Comparison of ENCODE assay signal across 8 cellular contexts in genomic region chr1:99685516-99686180, GRCh38. TPM values are rescaled to one million over a fixed set of nuclear protein-coding genes. Genes with fewer than 3 reads are reported as not detected.
DNase-seq lines count a peak whose midpoint lies in the region; TF ChIP-seq lines count a peak whose summit lies in the region.

No MANE protein-coding gene starts in this region.

- H3K9ac ChIP-seq in MM.1S (ENCODE audit: low read length) (no peak overlapping the region), SK-N-SH (no peak overlapping the region)

- peaks cover 24% of the 10 kb centered on the region for H3K4me1 Mint-ChIP-seq in MCF 10A (ENCODE audit: insufficient read depth, unreplicated experiment)

- H3K4me1 ChIP-seq in MM.1S (ENCODE audit: low read length) (peaks cover 6% of the 10 kb centered on the region; the same call in 1 of the 2 replicates), SK-N-SH (ENCODE audit: control insufficient read depth in 1 of 2, insufficient read depth in 2 of 2, low read depth in 1 of 2, low read length in 1 of 2) (peaks cover 5% of the 10 kb centered on the region in 2 experiments)

- POLR2A ChIA-PET in HEK293T (lab: Yijun Ruan, JAX) (no interaction called here), SK-N-SH (lab: Yijun Ruan, JAX) (no interaction called here), MCF 10A (lab: Yijun Ruan, JAX) (interaction anchor here (0.5 to 8.3 kb wide), 10 partner anchors 10 to 963 kb away, joined by 3 to 76 read pairs (median 3); partner anchors contain the start of gene PALMD)

- TF ChIP-seq EP300 in SK-N-SH (IDR thresholded peaks at IDR 0.05; ENCODE audit: borderline replicate concordance in 1 of 2, low read depth in 1 of 2, low read length in 1 of 2), result no peak

- peak; percentile 21 for DNase-seq in NCI-H345 (lab: John Stamatoyannopoulos, UW)
- DNase-seq in NCI-H345 treated with DMSO at 0.1 percent for 48 hours (lab: John Stamatoyannopoulos, UW; ENCODE audit: unreplicated experiment), result no peak
- peak; percentile 72 for DNase-seq in HEK293T (ENCODE audit: extremely low spot score)
- DNase-seq in MM.1S, result peak; percentile 80
- peak; percentile 44 for DNase-seq in SK-N-SH
- DNase-seq in MCF 10A (ENCODE audit: unreplicated experiment), result peak; percentile 92
- DNase-seq in islet precursor cell, result peak; percentile 84
- peak; percentile 33 for DNase-seq in stimulated activated CD4-positive, alpha-beta T cell treated with anti-CD3 and anti-CD28 coated beads, Interleukin-1b, Interleukin-23, amount 100 ng/mL, for 48 hours

- H3K27me3 ChIP-seq in MM.1S (replicated peaks; ENCODE audit: insufficient read depth, low read length), result no peaks in the 10 kb centered on the region
- no peaks in the 10 kb centered on the region for H3K27me3 ChIP-seq in SK-N-SH (ENCODE audit: insufficient read depth)

- no peak overlapping the region for H3K27ac Mint-ChIP-seq in MCF 10A (ENCODE audit: low read depth, unreplicated experiment)

- H3K36me3 Mint-ChIP-seq in MCF 10A (ENCODE audit: insufficient read depth, unreplicated experiment), result peaks cover 5% of the 10 kb centered on the region

- H3K9me3 ChIP-seq in MM.1S (replicated peaks; ENCODE audit: insufficient read depth, low read length), result no peaks in the 10 kb centered on the region
- no peaks in the 10 kb centered on the region for H3K9me3 ChIP-seq in SK-N-SH

- peaks cover 10% of the 10 kb centered on the region for H3K9me3 Mint-ChIP-seq in MCF 10A (ENCODE audit: unreplicated experiment)

- H3K9me2 ChIP-seq in MM.1S (replicated peaks; ENCODE audit: insufficient read depth, low read length) (no peaks in the 10 kb centered on the region), SK-N-SH (no peaks in the 10 kb centered on the region)

- H4K20me1 ChIP-seq in MM.1S (ENCODE audit: insufficient read depth, low read length) (no peaks in the 10 kb centered on the region), SK-N-SH (ENCODE audit: insufficient read depth) (no peaks in the 10 kb centered on the region)

- intact Hi-C loops in MCF 10A (cut with micrococcal nuclease), result loop anchor here (1.0 to 10.0 kb wide), 4 partner anchors 105 to 505 kb away; no protein-coding TSS in a partner anchor

- H2AFZ ChIP-seq in MM.1S (ENCODE audit: low read length) (0 out of 2 replicates have a peak overlapping the region, but pooled peaks have one; percentile 23), SK-N-SH (ENCODE audit: low read depth) (no peak overlapping the region)

- BruUV-seq in MCF 10A (replicated peaks; lab: Mats Ljungman, UMichigan), result no TSS peak

- TF ChIP-seq RAD21 in SK-N-SH (IDR thresholded peaks at IDR 0.05; ENCODE audit: low read length), result peak; percentile 68

- H3K4me2 ChIP-seq in MM.1S (ENCODE audit: low read depth, low read length), result peak overlapping the region; percentile 27; the same call in 1 of the 2 replicates
- no peak overlapping the region for H3K4me2 ChIP-seq in SK-N-SH

- H3K4me3 Mint-ChIP-seq in MCF 10A (ENCODE audit: unreplicated experiment), result no peak overlapping the region

- H3K79me2 ChIP-seq in MM.1S (ENCODE audit: low read length) (no peaks in the 10 kb centered on the region), SK-N-SH (ENCODE audit: insufficient read depth) (no peaks in the 10 kb centered on the region)

- TF ChIP-seq CTCF in MM.1S (IDR thresholded peaks at IDR 0.05; ENCODE audit: low read length) (peak; percentile 59), SK-N-SH (IDR thresholded peaks at IDR 0.05) (peak; percentile 75), MCF 10A (IDR thresholded peaks at IDR 0.05; ENCODE audit: unreplicated experiment) (peak; percentile 54)

- H3F3A ChIP-seq in MM.1S (ENCODE audit: insufficient read depth, low read length) (no peaks in the 10 kb centered on the region), SK-N-SH (replicated peaks; ENCODE audit: insufficient read depth) (peaks cover 2% of the 10 kb centered on the region)

- 63% methylated on average over 2 of the region's 6 CpGs for WGBS in SK-N-SH (ENCODE audit: low lambda C conversion rate)

- no peaks in the 10 kb centered on the region for H3K36me3 ChIP-seq in MM.1S (replicated peaks; ENCODE audit: insufficient read depth, low read length)
- H3K36me3 ChIP-seq in SK-N-SH (replicated peaks in 1 of 2; ENCODE audit: control insufficient read depth in 1 of 2, insufficient read depth in 2 of 2, low read length in 1 of 2), result peaks cover 0 to 44% of the 10 kb centered on the region in 2 experiments

- H3K27ac ChIP-seq in MM.1S (ENCODE audit: low read length), result no peak overlapping the region
- peak overlapping the region in 1 of 2 experiments; percentile 45; a peak in 2 of 4 replicates for H3K27ac ChIP-seq in SK-N-SH (ENCODE audit: low read depth in 2 of 2, low read length in 1 of 2)

- no peak overlapping the region for H3K4me3 ChIP-seq in MM.1S (ENCODE audit: low read length)
- no peak overlapping the region for H3K4me3 ChIP-seq in SK-N-SH (ENCODE audit: low read depth in 2 of 2, low read length in 1 of 2)

- CTCF ChIA-PET in HEK293T (lab: Yijun Ruan, JAX) (interaction anchor here (0.6 to 1.4 kb wide), 12 partner anchors 10 to 484 kb away, joined by 3 to 9 read pairs (median 4); partner anchors contain the start of genes PALMD and PLPPR4), SK-N-SH (lab: Yijun Ruan, JAX) (interaction anchor here (0.6 to 2.2 kb wide), 38 partner anchors 8 to 1624 kb away, joined by 3 to 22 read pairs (median 3); partner anchors contain the start of genes PALMD and PLPPR4), MCF 10A (lab: Yijun Ruan, JAX) (interaction anchor here (0.5 to 4.6 kb wide), 44 partner anchors 12 to 967 kb away, joined by 3 to 30 read pairs (median 4); partner anchors contain the start of gene PALMD)

- no peaks in the 10 kb centered on the region for H3K27me3 Mint-ChIP-seq in MCF 10A (ENCODE audit: insufficient read depth, unreplicated experiment)

TF ChIP-seq in HEK293T, 16 proteins besides CTCF, POLR2A, EP300 and RAD21:
- TF ChIP-seq BHLHE40 (IDR thresholded peaks at IDR 0.05; ENCODE audit: borderline replicate concordance), result no peak
- no peak for TF ChIP-seq FOXM1 (IDR thresholded peaks at IDR 0.05; ENCODE audit: borderline replicate concordance)
- TF ChIP-seq ELF4 (IDR thresholded peaks at IDR 0.05), result no peak
- no peak for TF ChIP-seq SUZ12 (IDR thresholded peaks at IDR 0.05)
- TF ChIP-seq CTBP1 (IDR thresholded peaks at IDR 0.05; ENCODE audit: borderline replicate concordance), result no peak
- TF ChIP-seq TARDBP (IDR thresholded peaks at IDR 0.05), result no peak
- no peak for TF ChIP-seq HDGF (IDR thresholded peaks at IDR 0.05; ENCODE audit: borderline replicate concordance)
- TF ChIP-seq FOXA1 (IDR thresholded peaks at IDR 0.05), result no peak
- TF ChIP-seq ZNF384 (IDR thresholded peaks at IDR 0.05), result no peak
- TF ChIP-seq PKNOX1 (IDR thresholded peaks at IDR 0.05), result no peak
- no peak for TF ChIP-seq NFRKB (IDR thresholded peaks at IDR 0.05)
- no peak for TF ChIP-seq ARNT (IDR thresholded peaks at IDR 0.05)
- TF ChIP-seq L3MBTL2 (conservative IDR thresholded peaks at IDR 0.05), result no peak
- TF ChIP-seq FOXK2 (IDR thresholded peaks at IDR 0.05), result no peak
- no peak for TF ChIP-seq SP1 (IDR thresholded peaks at IDR 0.05)
- TF ChIP-seq LEF1 (IDR thresholded peaks at IDR 0.05; ENCODE audit: borderline replicate concordance), result no peak

TF ChIP-seq in SK-N-SH, 30 proteins besides CTCF, POLR2A, EP300 and RAD21:
- peak; percentile 67 for TF ChIP-seq SMC3 (IDR thresholded peaks at IDR 0.05; ENCODE audit: low read depth, low read length)
- 0 out of 2 replicates have a peak, but pooled peaks have one; percentile 14 for TF ChIP-seq MAX (IDR thresholded peaks at IDR 0.05; ENCODE audit: low read depth)
- peak; percentile 4; the same call in 1 of the 2 replicates for TF ChIP-seq TCF12 (IDR thresholded peaks at IDR 0.05)
- no peak for TF ChIP-seq POLR2AphosphoS5 (IDR thresholded peaks at IDR 0.05; ENCODE audit: low read depth, low read length)
- TF ChIP-seq SIN3A (IDR thresholded peaks at IDR 0.05; ENCODE audit: borderline replicate concordance, low read depth, low read length), result no peak
- 0 out of 2 replicates have a peak, but pooled peaks have one; percentile 40 for TF ChIP-seq NFIC (IDR thresholded peaks at IDR 0.05; ENCODE audit: borderline replicate concordance)
- TF ChIP-seq MXI1 (IDR thresholded peaks at IDR 0.05; ENCODE audit: low read depth, low read length), result 0 out of 2 replicates have a peak, but pooled peaks have one; percentile 15
- TF ChIP-seq PBX3 (IDR thresholded peaks at IDR 0.05), result 0 out of 2 replicates have a peak, but pooled peaks have one; percentile 14
TF ChIP-seq in SK-N-SH: peak in this region for 6.

RNA-seq across cellular contexts. Expression of gene PALMD, which starts 39.7 kb away (rescaled TPM):
- 1.8 and 2.3 TPM in 2 replicates for polyA plus RNA-seq in SK-N-SH (2012; rRNA removed)
- polyA plus RNA-seq in SK-N-SH (2012; cell fraction: cytosol; rRNA removed), result 2.0 and 2.7 TPM in 2 replicates
- 1.7 and 3.9 TPM in 2 replicates for polyA plus RNA-seq in SK-N-SH (2012; cell fraction: nucleus; rRNA removed)
- total RNA-seq in MCF 10A (2022), result 0.12 and 0.33 TPM in 2 replicates
